In genomic region chr12:108333898-108334699, GRCh38 we compare ENCODE assay signal across 1 cellular context.
TF ChIP-seq lines count a peak whose summit lies in the region.

No MANE protein-coding gene starts in this region.

TF ChIP-seq in K562, 482 proteins besides CTCF, POLR2A, EP300 and RAD21 (continued from another document):
- TF ChIP-seq ZBTB5 (IDR thresholded peaks at IDR 0.05) (no peak), NCOA2 (IDR thresholded peaks at IDR 0.05; ENCODE audit: partially characterized antibody in 2 of 2) (peak in 1 of 2 experiments; percentile 25), ZNF24 (IDR thresholded peaks at IDR 0.05) (0 out of 2 replicates have a peak, but pooled peaks have one; percentile 30), KDM1A (IDR thresholded peaks at IDR 0.05) (peak in 1 of 2 experiments; percentile 54; a peak in 2 of 4 replicates), BCOR (IDR thresholded peaks at IDR 0.05) (peak; percentile 61; the same call in 1 of the 2 replicates), MEF2A (IDR thresholded peaks at IDR 0.05; ENCODE audit: control insufficient read depth, low read depth, low read length) (no peak), ZFP30 (CRISPR knock-in tag; IDR thresholded peaks at IDR 0.05; ENCODE audit: borderline replicate concordance) (no peak), SLC30A9 (CRISPR knock-in tag; IDR thresholded peaks at IDR 0.05) (no peak), NFIX (CRISPR knock-in tag; IDR thresholded peaks at IDR 0.05; ENCODE audit: low read depth) (no peak), JUNB (CRISPR knock-in tag; conservative IDR thresholded peaks at IDR 0.05) (no peak), KLF16 (IDR thresholded peaks at IDR 0.05) (no peak), POLR2AphosphoS2 (IDR thresholded peaks at IDR 0.05; ENCODE audit: low read length) (no peak), SPI1 (IDR thresholded peaks at IDR 0.05; ENCODE audit: borderline replicate concordance, low read depth, low read length) (no peak), MTA3 (IDR thresholded peaks at IDR 0.05; ENCODE audit: borderline replicate concordance) (no peak), POLR3A (IDR thresholded peaks at IDR 0.05; ENCODE audit: borderline replicate concordance, extremely low read depth, insufficient read depth, insufficient read length) (no peak), ZNF3 (CRISPR knock-in tag; IDR thresholded peaks at IDR 0.05) (peak; percentile 28; the same call in 1 of the 2 replicates), NFIC (IDR thresholded peaks at IDR 0.05) (0 out of 2 replicates have a peak, but pooled peaks have one; percentile 39)
- TF ChIP-seq, protein P1, sequence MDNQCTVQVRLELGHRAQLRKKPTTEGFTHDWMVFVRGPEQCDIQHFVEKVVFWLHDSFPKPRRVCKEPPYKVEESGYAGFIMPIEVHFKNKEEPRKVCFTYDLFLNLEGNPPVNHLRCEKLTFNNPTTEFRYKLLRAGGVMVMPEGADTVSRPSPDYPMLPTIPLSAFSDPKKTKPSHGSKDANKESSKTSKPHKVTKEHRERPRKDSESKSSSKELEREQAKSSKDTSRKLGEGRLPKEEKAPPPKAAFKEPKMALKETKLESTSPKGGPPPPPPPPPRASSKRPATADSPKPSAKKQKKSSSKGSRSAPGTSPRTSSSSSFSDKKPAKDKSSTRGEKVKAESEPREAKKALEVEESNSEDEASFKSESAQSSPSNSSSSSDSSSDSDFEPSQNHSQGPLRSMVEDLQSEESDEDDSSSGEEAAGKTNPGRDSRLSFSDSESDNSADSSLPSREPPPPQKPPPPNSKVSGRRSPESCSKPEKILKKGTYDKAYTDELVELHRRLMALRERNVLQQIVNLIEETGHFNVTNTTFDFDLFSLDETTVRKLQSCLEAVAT (IDR thresholded peaks at IDR 0.05) = no peak
- TF ChIP-seq, protein P2, sequence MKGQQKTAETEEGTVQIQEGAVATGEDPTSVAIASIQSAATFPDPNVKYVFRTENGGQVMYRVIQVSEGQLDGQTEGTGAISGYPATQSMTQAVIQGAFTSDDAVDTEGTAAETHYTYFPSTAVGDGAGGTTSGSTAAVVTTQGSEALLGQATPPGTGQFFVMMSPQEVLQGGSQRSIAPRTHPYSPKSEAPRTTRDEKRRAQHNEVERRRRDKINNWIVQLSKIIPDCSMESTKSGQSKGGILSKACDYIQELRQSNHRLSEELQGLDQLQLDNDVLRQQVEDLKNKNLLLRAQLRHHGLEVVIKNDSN (CRISPR knock-in tag; IDR thresholded peaks at IDR 0.05) = no peak
- TF ChIP-seq, protein P3, sequence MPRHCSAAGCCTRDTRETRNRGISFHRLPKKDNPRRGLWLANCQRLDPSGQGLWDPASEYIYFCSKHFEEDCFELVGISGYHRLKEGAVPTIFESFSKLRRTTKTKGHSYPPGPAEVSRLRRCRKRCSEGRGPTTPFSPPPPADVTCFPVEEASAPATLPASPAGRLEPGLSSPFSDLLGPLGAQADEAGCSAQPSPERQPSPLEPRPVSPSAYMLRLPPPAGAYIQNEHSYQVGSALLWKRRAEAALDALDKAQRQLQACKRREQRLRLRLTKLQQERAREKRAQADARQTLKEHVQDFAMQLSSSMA (CRISPR knock-in tag; IDR thresholded peaks at IDR 0.05) = no peak
